1 cellular context compared by ENCODE assay signal in the genomic region with DNA sequence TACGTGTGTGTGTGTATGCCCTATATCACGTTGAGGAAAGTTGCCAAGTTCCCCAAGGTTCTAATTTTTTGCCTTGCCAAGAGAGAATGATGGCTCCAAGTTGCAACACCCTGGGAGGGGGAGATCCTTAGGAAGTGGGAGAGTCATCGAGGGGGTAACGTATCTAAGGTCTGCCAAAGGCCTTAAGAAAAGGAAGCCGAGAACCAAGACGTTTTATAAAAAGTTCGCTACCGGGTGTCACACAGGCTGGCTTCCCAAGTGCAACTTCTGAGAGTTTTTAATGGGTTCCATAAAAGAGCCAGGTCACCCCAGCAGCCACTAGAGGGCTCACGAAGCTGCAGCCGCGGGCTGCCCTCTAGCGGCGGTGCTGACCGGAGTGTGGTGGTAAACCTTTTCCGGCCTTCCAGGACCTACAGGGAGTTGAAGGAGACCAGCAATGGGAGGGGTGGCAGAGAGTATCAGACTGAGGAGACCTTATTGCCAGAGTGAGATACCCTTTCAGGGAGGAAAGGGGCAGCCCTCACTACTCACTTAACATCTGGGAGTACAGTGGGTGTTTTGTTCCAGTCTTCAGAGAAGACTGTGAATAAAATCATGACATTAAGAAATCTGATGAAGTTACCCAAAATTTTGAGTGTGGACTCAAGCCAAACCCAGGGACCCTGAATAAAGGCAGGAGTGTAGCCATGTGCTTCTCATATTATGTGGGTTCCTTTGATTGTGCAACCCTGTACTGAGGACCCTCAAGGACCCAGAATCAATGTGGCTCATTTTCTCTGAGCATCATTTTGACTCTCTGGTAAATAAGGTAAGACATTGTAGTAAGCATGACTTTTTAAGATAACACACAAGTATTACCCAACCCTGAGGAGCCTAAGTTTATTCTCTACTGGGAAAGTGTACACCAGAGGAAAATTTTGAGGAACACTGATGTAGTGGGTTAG.
TF ChIP-seq lines count a peak whose summit lies in the region.

No MANE protein-coding gene starts in this region.

TF ChIP-seq in SK-N-SH, 30 proteins besides CTCF, POLR2A, EP300 and RAD21 (continued from another document):
- TF ChIP-seq TCF12 (IDR thresholded peaks at IDR 0.05) (peak; percentile 31; the same call in 1 of the 2 replicates), TAF1 (IDR thresholded peaks at IDR 0.05; ENCODE audit: borderline replicate concordance, low read depth, low read length) (peak; percentile 65; the same call in 1 of the 2 replicates), YY1 (IDR thresholded peaks at IDR 0.05; ENCODE audit: low read depth) (peak; percentile 78; the same call in 1 of the 2 replicates), POLR2AphosphoS5 (IDR thresholded peaks at IDR 0.05; ENCODE audit: low read depth, low read length) (0 out of 2 replicates have a peak, but pooled peaks have one; percentile 34), JUND (IDR thresholded peaks at IDR 0.05) (no peak), IRF3 (IDR thresholded peaks at IDR 0.05; ENCODE audit: low read depth, low read length) (no peak), RCOR1 (IDR thresholded peaks at IDR 0.05; ENCODE audit: low read length) (peak; percentile 79), FOSL2 (IDR thresholded peaks at IDR 0.05; ENCODE audit: borderline replicate concordance, low read depth) (no peak; the same call in 1 of the 2 replicates), NFIC (IDR thresholded peaks at IDR 0.05; ENCODE audit: borderline replicate concordance) (peak; percentile 48), GABPA (IDR thresholded peaks at IDR 0.05; ENCODE audit: low read depth) (peak; percentile 66), MAX (IDR thresholded peaks at IDR 0.05; ENCODE audit: low read depth) (peak; percentile 73; the same call in 1 of the 2 replicates), NRF1 (IDR thresholded peaks at IDR 0.05; ENCODE audit: low read depth, low read length) (no peak), SMC3 (IDR thresholded peaks at IDR 0.05; ENCODE audit: low read depth, low read length) (peak; percentile 94), GATA2 (CRISPR knock-in tag; IDR thresholded peaks at IDR 0.05) (no peak), PBX3 (IDR thresholded peaks at IDR 0.05) (peak; percentile 30; the same call in 1 of the 2 replicates)
- TF ChIP-seq, protein P1, sequence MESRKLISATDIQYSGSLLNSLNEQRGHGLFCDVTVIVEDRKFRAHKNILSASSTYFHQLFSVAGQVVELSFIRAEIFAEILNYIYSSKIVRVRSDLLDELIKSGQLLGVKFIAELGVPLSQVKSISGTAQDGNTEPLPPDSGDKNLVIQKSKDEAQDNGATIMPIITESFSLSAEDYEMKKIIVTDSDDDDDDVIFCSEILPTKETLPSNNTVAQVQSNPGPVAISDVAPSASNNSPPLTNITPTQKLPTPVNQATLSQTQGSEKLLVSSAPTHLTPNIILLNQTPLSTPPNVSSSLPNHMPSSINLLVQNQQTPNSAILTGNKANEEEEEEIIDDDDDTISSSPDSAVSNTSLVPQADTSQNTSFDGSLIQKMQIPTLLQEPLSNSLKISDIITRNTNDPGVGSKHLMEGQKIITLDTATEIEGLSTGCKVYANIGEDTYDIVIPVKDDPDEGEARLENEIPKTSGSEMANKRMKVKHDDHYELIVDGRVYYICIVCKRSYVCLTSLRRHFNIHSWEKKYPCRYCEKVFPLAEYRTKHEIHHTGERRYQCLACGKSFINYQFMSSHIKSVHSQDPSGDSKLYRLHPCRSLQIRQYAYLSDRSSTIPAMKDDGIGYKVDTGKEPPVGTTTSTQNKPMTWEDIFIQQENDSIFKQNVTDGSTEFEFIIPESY (IDR thresholded peaks at IDR 0.05; ENCODE audit: borderline replicate concordance, low read depth) = peak; percentile 31; the same call in 1 of the 2 replicates
